In the genomic region with DNA sequence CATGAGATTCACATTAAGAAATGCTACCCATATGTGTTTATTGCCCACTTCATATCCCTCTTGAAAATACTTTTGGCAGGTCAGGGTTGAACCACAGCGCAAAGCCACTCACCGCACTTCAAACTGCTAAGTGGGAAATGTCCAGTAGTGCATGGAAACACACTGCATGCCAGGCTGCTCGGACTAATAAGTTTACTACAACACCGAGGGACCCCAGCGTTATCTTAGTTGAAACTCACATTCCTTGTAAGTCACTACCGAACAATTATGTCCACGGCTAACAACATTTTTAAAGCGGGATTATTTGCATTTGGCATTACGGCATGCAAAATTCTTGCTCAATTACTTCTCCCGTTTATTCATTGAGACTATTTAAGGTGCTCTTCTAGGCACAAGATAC, we compare ENCODE assay signal across 11 cellular contexts. TPM values are rescaled to one million over a fixed set of nuclear protein-coding genes. Genes with fewer than 3 reads are reported as not detected.
DNase-seq lines count a peak whose midpoint lies in the region; ATAC-seq, FAIRE-seq and TF ChIP-seq lines count a peak whose summit lies in the region.
"Had no signal": no experiment of that assay in that cellular context is flagged by ENCODE, and none has a peak within 500 bp of the region (broad histone marks: within the 10 kb centered on the region; RNA-seq: fewer than 3 reads in every experiment).

No MANE protein-coding gene starts in this region.

- no peak overlapping the region for H3K4me3 ChIP-seq in CD4-positive, alpha-beta memory T cell (ENCODE audit: low read length in 2 of 2)
- H3K4me3 ChIP-seq in K562 = no peak overlapping the region
- H3K4me3 ChIP-seq: HAP-1 had no signal

- no peaks in the 10 kb centered on the region for H3K9me3 ChIP-seq in CD4-positive, alpha-beta memory T cell (ENCODE audit: control insufficient read depth in 1 of 2, low read length in 2 of 2)
- no peaks in the 10 kb centered on the region for H3K9me3 ChIP-seq in K562 (replicated peaks; ENCODE audit: control insufficient read depth, insufficient read depth, low read depth, low read length)
- H3K9me3 ChIP-seq: HAP-1 had no signal

- no TSS peak for BruUV-seq in K562 (replicated peaks; lab: Mats Ljungman, UMichigan)

- H2AFZ ChIP-seq in K562 (ENCODE audit: low read depth, low read length) = no peak overlapping the region

- H3K4me1 ChIP-seq in CD4-positive, alpha-beta memory T cell (ENCODE audit: insufficient read depth, low read length) = peaks cover 84% of the 10 kb centered on the region
- H3K4me1 ChIP-seq in K562 (replicated peaks in 1 of 2; ENCODE audit: control insufficient read depth in 2 of 2, insufficient read depth in 2 of 2, low read length in 2 of 2) = peaks cover 46 to 57% of the 10 kb centered on the region in 2 experiments

- no peak for TF ChIP-seq POLR2A in K562 (conservative IDR thresholded peaks at IDR 0.05)

- no peak for TF ChIP-seq EP300 in K562 (IDR thresholded peaks at IDR 0.05; ENCODE audit: low read length)

- peak overlapping the region in 7 of 8 donors; percentile 32 to 97 (median 70) for H3K4me3 Mint-ChIP-seq in CD4-positive, alpha-beta memory T cell
- H3K4me3 Mint-ChIP-seq in neural crest cell (peak overlapping the region; percentile 72), endothelial cell (ENCODE audit: unreplicated experiment) (no peak overlapping the region)
- H3K4me3 Mint-ChIP-seq: nephron progenitor cell had no signal

- H3K9me3 Mint-ChIP-seq in CD4-positive, alpha-beta memory T cell = no peaks in the 10 kb centered on the region
- H3K9me3 Mint-ChIP-seq in neural crest cell = no peaks in the 10 kb centered on the region
- H3K9me3 Mint-ChIP-seq in endothelial cell (ENCODE audit: unreplicated experiment) = no peaks in the 10 kb centered on the region

- peaks cover 17% of the 10 kb centered on the region for H3K9me1 ChIP-seq in K562 (ENCODE audit: control insufficient read depth, insufficient read depth, low read length)

- peaks cover 95% of the 10 kb centered on the region for H3K79me2 ChIP-seq in K562 (ENCODE audit: control insufficient read depth, insufficient read depth, low read length)

- TF ChIP-seq CTCF in K562 (IDR thresholded peaks at IDR 0.05 in 2 of 3, conservative IDR thresholded peaks at IDR 0.05 in 1 of 3; ENCODE audit: insufficient read depth in 2 of 3, low read depth in 1 of 3, low read length in 3 of 3) = no peak
- no peak for TF ChIP-seq CTCF in neural crest cell (conservative IDR thresholded peaks at IDR 0.05)
- no peak for TF ChIP-seq CTCF in endothelial cell (IDR thresholded peaks at IDR 0.05; ENCODE audit: unreplicated experiment)

- ATAC-seq in K562 = no peak

- no peaks in the 10 kb centered on the region for H3K27me3 ChIP-seq in CD4-positive, alpha-beta memory T cell (ENCODE audit: insufficient read depth, low read length)
- no peaks in the 10 kb centered on the region for H3K27me3 ChIP-seq in K562 (ENCODE audit: control insufficient read depth in 2 of 2, insufficient read depth in 2 of 2, low read length in 2 of 2)

- H4K20me1 ChIP-seq in K562 (replicated peaks; ENCODE audit: control insufficient read depth, insufficient read depth, low read length) = peaks cover 71% of the 10 kb centered on the region

- DNase-seq in CD4-positive, alpha-beta memory T cell = no peak
- DNase-seq in GM19239 (ENCODE audit: insufficient read length, low spot score) = no peak
- no peak for DNase-seq in K562 (ENCODE audit: extremely low read depth in 1 of 4, low spot score in 3 of 4)
- no peak for DNase-seq in neural crest cell (ENCODE audit: low read depth, low spot score)
- DNase-seq in NCI-H2029 (lab: John Stamatoyannopoulos, UW) = no peak
- no peak for DNase-seq in endothelial cell (ENCODE audit: low spot score)
- DNase-seq in HTR-8/SVneo (ENCODE audit: insufficient read length, low spot score) = no peak
- DNase-seq: activated CD8-positive, alpha-beta memory T cell treated with anti-CD3 and anti-CD28 coated beads, Interleukin-2, amount 50 U/mL, for 4 hours; nephron progenitor cell had no signal

- intact Hi-C loops in CD4-positive, alpha-beta memory T cell (cut with micrococcal nuclease) = no loop called here
- intact Hi-C loops in K562 (cut with micrococcal nuclease) = no loop called here

- in situ Hi-C loops in K562 (cut with MboI) = no loop called here

- no peak for TF ChIP-seq RAD21 in K562 (CRISPR knock-in tag; conservative IDR thresholded peaks at IDR 0.05 in 1 of 2, IDR thresholded peaks at IDR 0.05 in 1 of 2)

- CTCF ChIA-PET in CD4-positive, alpha-beta memory T cell (lab: Charles Lee; ENCODE audit: partially characterized antibody) = no interaction called here
- CTCF ChIA-PET in K562 (lab: Yijun Ruan, JAX; ENCODE audit: low intra/inter-chr PET ratio) = no interaction called here

- peaks cover 0 to 11% of the 10 kb centered on the region in 2 donors for H3K36me3 Mint-ChIP-seq in CD4-positive, alpha-beta memory T cell
- peaks cover 4% of the 10 kb centered on the region for H3K36me3 Mint-ChIP-seq in neural crest cell (ENCODE audit: low read depth)
- H3K36me3 Mint-ChIP-seq in endothelial cell (ENCODE audit: low read depth, unreplicated experiment) = peaks cover 9% of the 10 kb centered on the region

- no peak overlapping the region for H3K27ac ChIP-seq in CD4-positive, alpha-beta memory T cell (ENCODE audit: low read depth, low read length)
- H3K27ac ChIP-seq in K562 (ENCODE audit: extremely low read depth, low read depth, low read length) = no peak overlapping the region; the same call in 2 of the 3 replicates

- H3K4me2 ChIP-seq in K562 (ENCODE audit: insufficient read depth, low read length) = 0 out of 2 replicates have a peak overlapping the region, but pooled peaks have one; percentile 22

- peaks cover 4% of the 10 kb centered on the region for H3K36me3 ChIP-seq in CD4-positive, alpha-beta memory T cell (ENCODE audit: insufficient read depth, low read length)
- peaks cover 12% of the 10 kb centered on the region; the same call in 2 of the 3 replicates for H3K36me3 ChIP-seq in K562 (ENCODE audit: control insufficient read depth, insufficient read depth, low read length)

- no peak overlapping the region for H3K9ac ChIP-seq in K562 (ENCODE audit: insufficient read depth in 1 of 2, low read depth in 2 of 2, low read length in 2 of 2)

- WGBS in K562 (ENCODE audit: insufficient coverage, low coverage, missing lambda C conversion rate) = 67% methylated on average over 10 of the region's 10 CpGs

- peaks cover 58 to 86% (median 73%) of the 10 kb centered on the region in 4 donors for H3K4me1 Mint-ChIP-seq in CD4-positive, alpha-beta memory T cell
- peaks cover 72% of the 10 kb centered on the region for H3K4me1 Mint-ChIP-seq in neural crest cell
- H3K4me1 Mint-ChIP-seq in endothelial cell (ENCODE audit: unreplicated experiment) = peaks cover 51% of the 10 kb centered on the region

- H3K27ac Mint-ChIP-seq in CD4-positive, alpha-beta memory T cell = peak overlapping the region in 4 of 7 donors; percentile 13 to 99 (median 62)
- no peak overlapping the region for H3K27ac Mint-ChIP-seq in neural crest cell (ENCODE audit: unreplicated experiment)
- no peak overlapping the region for H3K27ac Mint-ChIP-seq in endothelial cell (ENCODE audit: unreplicated experiment)

- peak; percentile 33 for FAIRE-seq in GM19239 (lab: Jason Lieb, UNC)
- no peak for FAIRE-seq in K562 (lab: Jason Lieb, UNC)
- FAIRE-seq in HTR-8/SVneo (lab: Jason Lieb, UNC) = no peak
- FAIRE-seq: TTC549 had no signal

- POLR2A ChIA-PET in CD4-positive, alpha-beta memory T cell (lab: Charles Lee; ENCODE audit: partially characterized antibody) = no interaction called here
- POLR2A ChIA-PET in K562 (lab: Yijun Ruan, JAX) = no interaction called here

- H3K27me3 Mint-ChIP-seq in CD4-positive, alpha-beta memory T cell = no peaks in the 10 kb centered on the region
- H3K27me3 Mint-ChIP-seq in neural crest cell (ENCODE audit: low read depth) = no peaks in the 10 kb centered on the region
- peaks cover 17% of the 10 kb centered on the region for H3K27me3 Mint-ChIP-seq in endothelial cell (ENCODE audit: unreplicated experiment)

RNA-seq across cellular contexts. Expression of gene BRD4, which starts 4.0 kb away (rescaled TPM):
- total RNA-seq in CD4-positive, alpha-beta memory T cell = 100 to 1,000 TPM; 149 to 152 TPM
- polyA plus RNA-seq in CD4-positive, alpha-beta memory T cell = 10 to 100 TPM in 1 of 2 donors, 1 to 10 TPM in 1; 4.2 to 48.2 TPM
- 157 and 305 TPM in 2 replicates for total RNA-seq in K562 (2011; cell fraction: chromatin; rRNA removed; ENCODE audit: low replicate concordance)
- 129 and 134 TPM in 2 replicates for total RNA-seq in K562 (2011; cell fraction: nucleolus; rRNA removed)
- total RNA-seq in K562 (2011; cell fraction: nucleoplasm; rRNA removed) = 133 and 164 TPM in 2 replicates
- total RNA-seq in K562 (2014; rRNA removed) (15.6 and 24.0 TPM in 2 replicates), K562 (2014; rRNA removed; fragmentation: Illumina TruSeq; extraction: Trizol) (11.3 and 13.0 TPM in 2 replicates), K562 (2015; rRNA removed; fragmentation: Illumina TruSeq; extraction: Trizol) (16.1 and 18.2 TPM in 2 replicates), K562 (2021) (93.7 and 105 TPM in 2 replicates), neural crest cell (152 and 158 TPM in 2 replicates), endothelial cell (ENCODE audit: unreplicated experiment) (136 TPM)
- polyA plus RNA-seq in K562 (2011; rRNA removed) (8.9 and 11.0 TPM in 2 replicates), K562 (2014; fragmentation: Illumina TruSeq; extraction: Trizol) (35.3 and 43.4 TPM in 2 replicates), K562 (2014; fragmentation: Nextera tagmentation; extraction: Ambion mirVana) (1 to 10 TPM; 1.8 to 5.4 TPM), K562 (2014; rRNA removed) (23.3 and 24.3 TPM in 2 replicates)
- 5.8 and 8.4 TPM in 2 replicates for polyA plus RNA-seq in K562 (2011; cell fraction: cytosol; rRNA removed)
- polyA plus RNA-seq in K562 (2011; cell fraction: nucleus; rRNA removed) = 36.9 and 48.9 TPM in 2 replicates
- polyA plus RNA-seq in K562 (2012) = 61.3 and 74.1 TPM in 2 replicates
- 14.6 and 17.9 TPM in 2 replicates for polyA minus RNA-seq in K562 (2011; rRNA and poly(A)+ RNA removed)
- 36.5 and 50.1 TPM in 2 replicates for polyA minus RNA-seq in K562 (2011; cell fraction: cytosol; rRNA and poly(A)+ RNA removed)
- 35.0 and 50.0 TPM in 2 replicates for polyA minus RNA-seq in K562 (2011; cell fraction: nucleus; rRNA and poly(A)+ RNA removed)

RNA-seq across cellular contexts. Expression of gene AKAP8, which starts 51.3 kb away (rescaled TPM):
- total RNA-seq in CD4-positive, alpha-beta memory T cell = 10 to 100 TPM; 69.9 to 71.5 TPM
- 10 to 100 TPM; 10.8 to 23.6 TPM for polyA plus RNA-seq in CD4-positive, alpha-beta memory T cell
- 47.6 and 50.3 TPM in 2 replicates for total RNA-seq in K562 (2011; cell fraction: chromatin; rRNA removed; ENCODE audit: low replicate concordance)
- total RNA-seq in K562 (2011; cell fraction: nucleolus; rRNA removed) = 26.3 and 27.0 TPM in 2 replicates
- 22.2 and 28.7 TPM in 2 replicates for total RNA-seq in K562 (2011; cell fraction: nucleoplasm; rRNA removed)
- 33.5 and 34.2 TPM in 2 replicates for total RNA-seq in K562 (2014; rRNA removed)
- total RNA-seq in K562 (2014; rRNA removed; fragmentation: Illumina TruSeq; extraction: Trizol) = 13.3 and 13.8 TPM in 2 replicates
- total RNA-seq in K562 (2015; rRNA removed; fragmentation: Illumina TruSeq; extraction: Trizol) = 20.2 and 22.6 TPM in 2 replicates
- 49.9 and 56.5 TPM in 2 replicates for total RNA-seq in K562 (2021)
- 15.0 and 18.4 TPM in 2 replicates for polyA plus RNA-seq in K562 (2011; rRNA removed)
- polyA plus RNA-seq in K562 (2011; cell fraction: cytosol; rRNA removed) = 13.4 and 17.8 TPM in 2 replicates
- 42.2 and 65.9 TPM in 2 replicates for polyA plus RNA-seq in K562 (2011; cell fraction: nucleus; rRNA removed)
- 17.0 and 17.1 TPM in 2 replicates for polyA plus RNA-seq in K562 (2012)
- polyA plus RNA-seq in K562 (2014; fragmentation: Illumina TruSeq; extraction: Trizol) = 14.6 and 17.0 TPM in 2 replicates
- polyA plus RNA-seq in K562 (2014; fragmentation: Nextera tagmentation; extraction: Ambion mirVana) = 1 to 10 TPM; 3.4 to 4.4 TPM
- 25.5 and 27.4 TPM in 2 replicates for polyA plus RNA-seq in K562 (2014; rRNA removed)
- 9.5 and 10.9 TPM in 2 replicates for polyA minus RNA-seq in K562 (2011; rRNA and poly(A)+ RNA removed)
- 15.0 and 18.3 TPM in 2 replicates for polyA minus RNA-seq in K562 (2011; cell fraction: cytosol; rRNA and poly(A)+ RNA removed)
- polyA minus RNA-seq in K562 (2011; cell fraction: nucleus; rRNA and poly(A)+ RNA removed) = 9.3 and 10.6 TPM in 2 replicates
- 41.3 and 43.1 TPM in 2 replicates for total RNA-seq in neural crest cell
- total RNA-seq in endothelial cell (ENCODE audit: unreplicated experiment) = 36.5 TPM

Comparison
In these comparisons a context has a peak if more than half of its experiments do, and no peak if none do; other contexts are left out.
1. H3K27ac Mint-ChIP-seq: peak in CD4-positive, alpha-beta memory T cell (4 of 7); none in neural crest cell (single experiment) and endothelial cell (single experiment).